18 cellular contexts compared by ENCODE assay signal in genomic region chr1:111672338-111672737, GRCh38. TPM values are rescaled to one million over a fixed set of nuclear protein-coding genes. Genes with fewer than 3 reads are reported as not detected.
DNase-seq lines count a peak whose midpoint lies in the region; ATAC-seq and TF ChIP-seq lines count a peak whose summit lies in the region.
"Had no signal": no experiment of that assay in that cellular context is flagged by ENCODE, and none has a peak within 500 bp of the region (broad histone marks: within the 10 kb centered on the region; RNA-seq: fewer than 3 reads in every experiment).

No MANE protein-coding gene starts in this region.

- ATAC-seq in CD4-positive, alpha-beta T cell (ENCODE audit: poor library complexity), result no peak
- ATAC-seq in activated naive CD8-positive, alpha-beta T cell treated with anti-CD3 and anti-CD28 coated beads, Interleukin-2, amount 50 U/mL, for 24 hours, result no peak
- ATAC-seq in naive thymus-derived CD4-positive, alpha-beta T cell, result no peak
- ATAC-seq in GM21515 (IDR thresholded peaks at IDR 0.05; ENCODE audit: unreplicated experiment), result no peak
- ATAC-seq: Panc1, SK-N-SH treated with all-trans-retinoic acid at 6 μM for 48 hours had no signal

- peaks cover 1% of the 10 kb centered on the region for H3K9me3 ChIP-seq in CD4-positive, alpha-beta T cell (ENCODE audit: control insufficient read depth, low read length)
- no peaks in the 10 kb centered on the region for H3K9me3 ChIP-seq in naive thymus-derived CD4-positive, alpha-beta T cell (ENCODE audit: control insufficient read depth in 2 of 3, low read length in 3 of 3)

- H3K27ac ChIP-seq in CD4-positive, alpha-beta T cell (ENCODE audit: low read depth, low read length), result no peak overlapping the region
- H3K27ac ChIP-seq in naive thymus-derived CD4-positive, alpha-beta T cell (ENCODE audit: low read depth, low read length), result no peak overlapping the region
- H3K27ac ChIP-seq: dorsolateral prefrontal cortex, spleen had no signal

- H3K36me3 ChIP-seq in naive thymus-derived CD4-positive, alpha-beta T cell (ENCODE audit: control insufficient read depth in 2 of 3, insufficient read depth in 3 of 3, low read length in 3 of 3), result peaks cover 0 to 5% (median 0%) of the 10 kb centered on the region in 3 experiments

- peak overlapping the region; percentile 52 for H3K4me3 Mint-ChIP-seq in CD4-positive, alpha-beta T cell
- no peak overlapping the region for H3K4me3 Mint-ChIP-seq in activated naive CD8-positive, alpha-beta T cell treated with anti-CD3 and anti-CD28 coated beads, Interleukin-2, amount 50 U/mL, for 24 hours
- peak overlapping the region in 8 of 10 donors; percentile 7 to 53 (median 34) for H3K4me3 Mint-ChIP-seq in naive thymus-derived CD4-positive, alpha-beta T cell
- H3K4me3 Mint-ChIP-seq: activated CD4-positive, alpha-beta T cell treated with anti-CD3 and anti-CD28 coated beads, Interleukin-2, amount 10 ng/mL, durations not matched to agents 7 days and 5 days had no signal

- H3K36me3 Mint-ChIP-seq in CD4-positive, alpha-beta T cell (ENCODE audit: low read depth), result peaks cover 84% of the 10 kb centered on the region
- H3K36me3 Mint-ChIP-seq in activated naive CD8-positive, alpha-beta T cell treated with anti-CD3 and anti-CD28 coated beads, Interleukin-2, amount 50 U/mL, for 24 hours (ENCODE audit: low read depth), result peaks cover 57% of the 10 kb centered on the region
- H3K36me3 Mint-ChIP-seq in naive thymus-derived CD4-positive, alpha-beta T cell, result peaks cover 15 to 68% (median 42%) of the 10 kb centered on the region in 5 donors

- H3K4me1 Mint-ChIP-seq in CD4-positive, alpha-beta T cell (ENCODE audit: low read depth), result peaks cover 76% of the 10 kb centered on the region
- H3K4me1 Mint-ChIP-seq in activated naive CD8-positive, alpha-beta T cell treated with anti-CD3 and anti-CD28 coated beads, Interleukin-2, amount 50 U/mL, for 24 hours, result peaks cover 60% of the 10 kb centered on the region
- H3K4me1 Mint-ChIP-seq in naive thymus-derived CD4-positive, alpha-beta T cell, result peaks cover 43 to 81% (median 79%) of the 10 kb centered on the region in 7 donors

- no peak for TF ChIP-seq CTCF in AG09309 (IDR thresholded peaks at IDR 0.05; ENCODE audit: control insufficient read depth, insufficient read depth, low read depth, low read length, missing control alignments)
- TF ChIP-seq CTCF in CD4-positive, alpha-beta T cell (IDR thresholded peaks at IDR 0.05), result no peak

- H3K9me3 Mint-ChIP-seq in CD4-positive, alpha-beta T cell, result peaks cover 3% of the 10 kb centered on the region
- peaks cover 17% of the 10 kb centered on the region for H3K9me3 Mint-ChIP-seq in activated naive CD8-positive, alpha-beta T cell treated with anti-CD3 and anti-CD28 coated beads, Interleukin-2, amount 50 U/mL, for 24 hours
- peaks cover 3 to 25% (median 9%) of the 10 kb centered on the region in 11 donors for H3K9me3 Mint-ChIP-seq in naive thymus-derived CD4-positive, alpha-beta T cell

- intact Hi-C loops in CD4-positive, alpha-beta T cell (cut with DNase I, micrococcal nuclease), result no loop called here
- intact Hi-C loops in naive thymus-derived CD4-positive, alpha-beta T cell (cut with micrococcal nuclease), result loop anchor here in 1 of 2 donors (2.0 kb wide), 1 partner anchor 14 kb away; no protein-coding TSS in a partner anchor

- CTCF ChIA-PET in CD4-positive, alpha-beta T cell (lab: Charles Lee), result no interaction called here
- CTCF ChIA-PET in naive thymus-derived CD4-positive, alpha-beta T cell (lab: Charles Lee), result interaction anchor here (0.7 kb wide), 1 partner anchor 8 kb away, joined by 3 read pairs; no protein-coding TSS in a partner anchor

- no peaks in the 10 kb centered on the region for H3K27me3 ChIP-seq in CD4-positive, alpha-beta T cell (ENCODE audit: control insufficient read depth, insufficient read depth, low read length)
- no peaks in the 10 kb centered on the region for H3K27me3 ChIP-seq in naive thymus-derived CD4-positive, alpha-beta T cell (ENCODE audit: control insufficient read depth in 2 of 2, insufficient read depth in 2 of 2, low read length in 2 of 2)
- H3K27me3 ChIP-seq: dorsolateral prefrontal cortex, spleen had no signal

- peak overlapping the region; percentile 46 for H3K27ac Mint-ChIP-seq in CD4-positive, alpha-beta T cell
- H3K27ac Mint-ChIP-seq in activated naive CD8-positive, alpha-beta T cell treated with anti-CD3 and anti-CD28 coated beads, Interleukin-2, amount 50 U/mL, for 24 hours, result peak overlapping the region; percentile 50
- H3K27ac Mint-ChIP-seq in naive thymus-derived CD4-positive, alpha-beta T cell, result peak overlapping the region in 7 of 9 donors; percentile 35 to 81 (median 75)

- no peaks in the 10 kb centered on the region for H3K27me3 Mint-ChIP-seq in CD4-positive, alpha-beta T cell
- H3K27me3 Mint-ChIP-seq in activated naive CD8-positive, alpha-beta T cell treated with anti-CD3 and anti-CD28 coated beads, Interleukin-2, amount 50 U/mL, for 24 hours, result no peaks in the 10 kb centered on the region
- no peaks in the 10 kb centered on the region for H3K27me3 Mint-ChIP-seq in naive thymus-derived CD4-positive, alpha-beta T cell
- H3K27me3 Mint-ChIP-seq: activated CD4-positive, alpha-beta T cell treated with anti-CD3 and anti-CD28 coated beads, Interleukin-2, amount 10 ng/mL, durations not matched to agents 7 days and 5 days had no signal

- peaks cover 12 to 22% of the 10 kb centered on the region in 2 donors for H3K4me1 ChIP-seq in naive thymus-derived CD4-positive, alpha-beta T cell (ENCODE audit: control insufficient read depth in 2 of 2, insufficient read depth in 2 of 2, low read length in 2 of 2)

- no peak overlapping the region for H3K4me3 ChIP-seq in AG09309 (ENCODE audit: control insufficient read depth, low read depth, low read length)
- no peak overlapping the region for H3K4me3 ChIP-seq in naive thymus-derived CD4-positive, alpha-beta T cell (ENCODE audit: low read length)
- H3K4me3 ChIP-seq: dorsolateral prefrontal cortex, spleen had no signal

- DNase-seq in AG09309 (ENCODE audit: low read depth), result peak; percentile 11
- DNase-seq in CD4-positive, alpha-beta T cell, result no peak
- DNase-seq in activated naive CD8-positive, alpha-beta T cell treated with anti-CD3 and anti-CD28 coated beads, Interleukin-2, amount 50 U/mL, for 24 hours, result no peak
- no peak for DNase-seq in naive thymus-derived CD4-positive, alpha-beta T cell
- DNase-seq in islet precursor cell, result no peak
- DNase-seq in NCI-H2171 (lab: John Stamatoyannopoulos, UW), result no peak
- DNase-seq: activated CD4-positive, alpha-beta T cell treated with anti-CD3 and anti-CD28 coated beads, Interleukin-2, amount 10 ng/mL, durations not matched to agents 7 days and 5 days; activated T-cell treated with anti-CD3 and anti-CD28 coated beads, Interleukin-2, amount 50 U/mL, for 48 hours; dorsolateral prefrontal cortex; Kasumi-1; left cardiac atrium; NCI-H1436; NCI-H2171 treated with DMSO at 0.1 percent for 48 hours; spleen; trophoblast cell had no signal

- POLR2A ChIA-PET in CD4-positive, alpha-beta T cell (lab: Charles Lee), result no interaction called here
- POLR2A ChIA-PET in naive thymus-derived CD4-positive, alpha-beta T cell (lab: Charles Lee), result no interaction called here

RNA-seq across cellular contexts. Expression of gene RAP1A, which starts 52.7 kb away (rescaled TPM):
- 10 to 100 TPM; 63.8 to 67.1 TPM for total RNA-seq in CD4-positive, alpha-beta T cell
- total RNA-seq in naive thymus-derived CD4-positive, alpha-beta T cell, result 100 to 1,000 TPM in 4 of 5 experiments, 10 to 100 TPM in 1; 89.8 to 183 (median 107) TPM
- 10 to 100 TPM; 37.6 to 55.0 TPM for polyA plus RNA-seq in naive thymus-derived CD4-positive, alpha-beta T cell
